23 cellular contexts compared by ENCODE assay signal in the genomic region with DNA sequence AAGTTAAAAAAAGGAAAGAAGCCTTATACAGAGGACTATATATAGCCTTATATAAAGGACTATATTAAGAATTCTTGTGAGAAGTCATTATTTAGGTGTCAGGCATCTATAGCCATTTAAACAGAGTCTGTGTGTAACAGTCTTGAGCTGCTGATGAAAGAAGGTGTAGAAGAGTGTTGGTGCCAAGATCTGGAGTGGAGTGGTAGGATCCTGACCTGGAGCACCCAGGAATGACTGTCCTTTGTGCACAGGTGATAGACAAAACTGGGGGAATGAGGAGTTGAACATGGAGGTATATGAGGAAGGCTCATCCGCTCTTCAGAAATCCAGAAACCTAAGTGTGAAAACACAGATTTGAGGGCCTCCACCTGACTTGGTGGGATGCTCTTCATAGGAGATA.
"Had no signal": no experiment of that assay in that cellular context is flagged by ENCODE, and none has a peak within 500 bp of the region (broad histone marks: within the 10 kb centered on the region; RNA-seq: fewer than 3 reads in every experiment).

No MANE protein-coding gene starts in this region.

- H3K4me3 ChIP-seq: esophagus squamous epithelium, hepatocyte, lung, psoas muscle, spleen, testis, tibial nerve, upper lobe of right lung, vagina had no signal

- H3K4me1 ChIP-seq: esophagus squamous epithelium, parathyroid adenoma, psoas muscle, spleen, testis, tibial nerve, upper lobe of right lung, vagina had no signal

- H3K27ac ChIP-seq: esophagus squamous epithelium, hepatocyte, parathyroid adenoma, psoas muscle, spleen, testis, tibial nerve, upper lobe of right lung, vagina had no signal

- H3K9ac ChIP-seq: parathyroid adenoma had no signal

- H2AFZ ChIP-seq: hepatocyte, parathyroid adenoma had no signal

- H3K79me2 ChIP-seq: hepatocyte, parathyroid adenoma had no signal

- H3K4me3 Mint-ChIP-seq: effector memory CD8-positive, alpha-beta T cell; naive thymus-derived CD4-positive, alpha-beta T cell; nephron progenitor cell; stimulated activated memory B cell treated with anti-CD40 and anti-IgM and Interleukin-4, amounts not matched to agents 10 μg/mL and 1 μg/mL and 100 μg/mL, for 72 hours; stimulated activated naive CD8-positive, alpha-beta T cell treated with anti-CD3 and anti-CD28 coated beads, Interleukin-15, Interleukin-2, amounts not matched to agents 100 ng/mL and 50 ng/mL, for 24 hours had no signal

- H3K36me3 Mint-ChIP-seq: stimulated activated memory B cell treated with anti-CD40 and anti-IgM and Interleukin-4, amounts not matched to agents 10 μg/mL and 1 μg/mL and 100 μg/mL, for 72 hours had no signal

- H3K4me2 ChIP-seq: hepatocyte had no signal

- H3K27me3 Mint-ChIP-seq: effector memory CD8-positive, alpha-beta T cell had no signal

- H3K36me3 ChIP-seq: esophagus squamous epithelium, spleen, tibial nerve, upper lobe of right lung, vagina had no signal

- H3K27ac Mint-ChIP-seq: effector memory CD8-positive, alpha-beta T cell; naive thymus-derived CD4-positive, alpha-beta T cell; nephron progenitor cell; stimulated activated memory B cell treated with anti-CD40 and anti-IgM and Interleukin-4, amounts not matched to agents 10 μg/mL and 1 μg/mL and 100 μg/mL, for 72 hours; stimulated activated naive CD8-positive, alpha-beta T cell treated with anti-CD3 and anti-CD28 coated beads, Interleukin-15, Interleukin-2, amounts not matched to agents 100 ng/mL and 50 ng/mL, for 24 hours had no signal

- H3K27me3 ChIP-seq: esophagus squamous epithelium, hepatocyte, testis, tibial nerve, upper lobe of right lung, vagina had no signal

- DNase-seq: effector memory CD8-positive, alpha-beta T cell; esophagus squamous epithelium; foreskin fibroblast; left colon; left ventricle myocardium superior; naive thymus-derived CD4-positive, alpha-beta T cell; nephron progenitor cell; psoas muscle; retina; spleen; stimulated activated CD4-positive, alpha-beta T cell treated with anti-CD3 and anti-CD28 coated beads, Interleukin-15, amount 100 ng/mL, for 24 hours; stimulated activated CD4-positive, alpha-beta T cell treated with anti-CD3 and anti-CD28 coated beads, Interleukin-1b, Interleukin-23, amount 100 ng/mL, for 48 hours; stimulated activated CD4-positive, alpha-beta T cell treated with anti-CD3 and anti-CD28 coated beads, Interleukin-4, amount 100 ng/mL, for 24 hours; testis; upper lobe of right lung had no signal

- H3K9me3 ChIP-seq: esophagus squamous epithelium, psoas muscle, spleen, testis, tibial nerve, upper lobe of right lung, vagina had no signal

- ATAC-seq: effector memory CD8-positive, alpha-beta T cell; left colon; left ventricle myocardium superior; naive thymus-derived CD4-positive, alpha-beta T cell; psoas muscle; sciatic nerve; stimulated activated memory B cell treated with anti-CD40 and anti-IgM and Interleukin-4, amounts not matched to agents 10 μg/mL and 1 μg/mL and 100 μg/mL, for 72 hours; upper lobe of right lung had no signal

- H3K9me3 Mint-ChIP-seq: nephron progenitor cell had no signal

- H3K4me1 Mint-ChIP-seq: naive thymus-derived CD4-positive, alpha-beta T cell; nephron progenitor cell; stimulated activated memory B cell treated with anti-CD40 and anti-IgM and Interleukin-4, amounts not matched to agents 10 μg/mL and 1 μg/mL and 100 μg/mL, for 72 hours had no signal
